Comparison of ENCODE assay signal across 23 cellular contexts in the genomic region with DNA sequence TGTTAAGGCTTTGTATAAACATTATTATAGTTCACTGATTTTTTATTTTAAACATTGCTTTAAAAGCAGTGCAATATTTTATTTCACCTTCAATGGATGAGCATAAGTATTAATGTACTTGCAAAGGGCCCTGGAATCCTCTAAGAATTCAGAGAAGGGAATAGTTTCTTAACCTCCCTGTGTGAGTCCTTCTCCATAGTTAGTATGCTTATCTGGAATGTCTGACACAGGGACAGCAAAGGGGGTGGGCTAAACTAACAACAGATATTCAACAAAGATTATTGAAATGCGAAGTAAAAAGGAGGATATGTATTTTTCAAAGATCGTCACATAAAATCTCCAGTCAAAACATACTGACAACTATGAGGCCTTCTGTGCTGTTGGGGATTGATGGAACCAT.
DNase-seq lines count a peak whose midpoint lies in the region; ATAC-seq and TF ChIP-seq lines count a peak whose summit lies in the region.
"Had no signal": no experiment of that assay in that cellular context is flagged by ENCODE, and none has a peak within 500 bp of the region (broad histone marks: within the 10 kb centered on the region; RNA-seq: fewer than 3 reads in every experiment).

No MANE protein-coding gene starts in this region.

- H3K9me3 Mint-ChIP-seq in nephron, result peaks cover 8% of the 10 kb centered on the region
- H3K9me3 Mint-ChIP-seq: CD4-positive, alpha-beta memory T cell had no signal

- no peak overlapping the region for H2BK5ac ChIP-seq in mesendoderm (ENCODE audit: low read length)

- H4K8ac ChIP-seq in mesendoderm (ENCODE audit: low read depth, low read length), result no peak overlapping the region

- WGBS in mesendoderm (ENCODE audit: extremely low coverage, insufficient coverage, low lambda C conversion rate), result no CpG with 5 or more reads among the region's 2 CpGs

- no peak overlapping the region for H2BK120ac ChIP-seq in mesendoderm (ENCODE audit: low read depth, low read length)

- H3K23ac ChIP-seq in mesendoderm (ENCODE audit: low read length), result no peak overlapping the region

- H3K27me3 ChIP-seq in mesendoderm (ENCODE audit: insufficient read depth, low read length, poor library complexity), result no peaks in the 10 kb centered on the region
- H3K27me3 ChIP-seq: BE2C, BLaER1 had no signal

- DNase-seq in mesendoderm (peak; percentile 60), NCI-H446 (lab: John Stamatoyannopoulos, UW) (no peak), OCI-M1 (lab: John Stamatoyannopoulos, UW) (no peak)
- DNase-seq: 8988T; ACHN; BE2C; C1 segment of cervical spinal cord; CD4-positive, alpha-beta memory T cell; CD4-positive, CD25-positive, alpha-beta regulatory T cell; CD8-positive, alpha-beta memory T cell; COR-L47; DMS 273 treated with DMSO at 0.1 percent for 48 hours; DMS153; DMS53; DMS79; DND-41; EL; GDM1 had no signal

- H3K4me1 ChIP-seq in mesendoderm (ENCODE audit: control insufficient read depth, low read depth, low read length), result peaks cover 3% of the 10 kb centered on the region
- H3K4me1 ChIP-seq: BE2C, BLaER1 had no signal

- no peaks in the 10 kb centered on the region for H3K27me3 Mint-ChIP-seq in nephron (ENCODE audit: low read depth)
- H3K27me3 Mint-ChIP-seq: CD4-positive, alpha-beta memory T cell; CD8-positive, alpha-beta memory T cell had no signal

- no peak overlapping the region for H3K9ac ChIP-seq in mesendoderm (ENCODE audit: low read length)
- H3K9ac ChIP-seq: BLaER1 had no signal

- H3K27ac Mint-ChIP-seq in nephron, result peak overlapping the region in 2 of 3 experiments; percentile 44 to 59
- H3K27ac Mint-ChIP-seq: CD14-positive monocyte; CD4-positive, alpha-beta memory T cell; CD4-positive, CD25-positive, alpha-beta regulatory T cell; CD8-positive, alpha-beta memory T cell had no signal

- H3K4me2 ChIP-seq in mesendoderm (ENCODE audit: low read length), result no peak overlapping the region
- H3K4me2 ChIP-seq: BLaER1 had no signal

- no peak overlapping the region for H4K5ac ChIP-seq in mesendoderm (ENCODE audit: low read length)

- no peak overlapping the region for H2BK15ac ChIP-seq in mesendoderm (replicated peaks; ENCODE audit: low read depth)

- no peak overlapping the region for H3K4me3 ChIP-seq in mesendoderm (ENCODE audit: low read length)
- H3K4me3 ChIP-seq: BLaER1, GM12878 had no signal

- H3K18ac ChIP-seq in mesendoderm (ENCODE audit: low read length), result no peak overlapping the region

- no peak overlapping the region for H2AK5ac ChIP-seq in mesendoderm (ENCODE audit: low read length)

- no peak overlapping the region for H3K4ac ChIP-seq in mesendoderm (ENCODE audit: low read depth, low read length)

- peaks cover 13% of the 10 kb centered on the region for H3K4me1 Mint-ChIP-seq in nephron
- H3K4me1 Mint-ChIP-seq: CD14-positive monocyte; CD4-positive, alpha-beta memory T cell; CD4-positive, CD25-positive, alpha-beta regulatory T cell; CD8-positive, alpha-beta memory T cell had no signal

- H3K79me1 ChIP-seq in mesendoderm (ENCODE audit: low read length), result no peaks in the 10 kb centered on the region

- H3K27ac ChIP-seq in mesendoderm (ENCODE audit: low read depth, low read length), result no peak overlapping the region
- H3K27ac ChIP-seq: BLaER1 had no signal

- no peak overlapping the region for H3K4me3 Mint-ChIP-seq in nephron
- H3K4me3 Mint-ChIP-seq: CD14-positive monocyte; CD4-positive, alpha-beta memory T cell; CD8-positive, alpha-beta memory T cell had no signal

- no peak overlapping the region for H3K56ac ChIP-seq in mesendoderm (ENCODE audit: low read length)

- no peak for ATAC-seq in GM18873 (IDR thresholded peaks at IDR 0.05; ENCODE audit: low FRiP score, unreplicated experiment)
- ATAC-seq: GM12878 had no signal

- no peaks in the 10 kb centered on the region for H3K79me2 ChIP-seq in mesendoderm (ENCODE audit: control insufficient read depth, insufficient read depth, low read length)

- TF ChIP-seq CTCF in nephron (IDR thresholded peaks at IDR 0.05; ENCODE audit: unreplicated experiment in 3 of 3), result no peak

- H3K36me3 ChIP-seq in mesendoderm (ENCODE audit: control insufficient read depth, insufficient read depth, low read length), result no peaks in the 10 kb centered on the region
- H3K36me3 ChIP-seq: BE2C, BLaER1 had no signal

- no peaks in the 10 kb centered on the region for H3K36me3 Mint-ChIP-seq in nephron (ENCODE audit: low read depth)
- H3K36me3 Mint-ChIP-seq: CD14-positive monocyte; CD4-positive, alpha-beta memory T cell; CD4-positive, CD25-positive, alpha-beta regulatory T cell; CD8-positive, alpha-beta memory T cell had no signal
